1 cellular context compared by ENCODE assay signal in the genomic region with DNA sequence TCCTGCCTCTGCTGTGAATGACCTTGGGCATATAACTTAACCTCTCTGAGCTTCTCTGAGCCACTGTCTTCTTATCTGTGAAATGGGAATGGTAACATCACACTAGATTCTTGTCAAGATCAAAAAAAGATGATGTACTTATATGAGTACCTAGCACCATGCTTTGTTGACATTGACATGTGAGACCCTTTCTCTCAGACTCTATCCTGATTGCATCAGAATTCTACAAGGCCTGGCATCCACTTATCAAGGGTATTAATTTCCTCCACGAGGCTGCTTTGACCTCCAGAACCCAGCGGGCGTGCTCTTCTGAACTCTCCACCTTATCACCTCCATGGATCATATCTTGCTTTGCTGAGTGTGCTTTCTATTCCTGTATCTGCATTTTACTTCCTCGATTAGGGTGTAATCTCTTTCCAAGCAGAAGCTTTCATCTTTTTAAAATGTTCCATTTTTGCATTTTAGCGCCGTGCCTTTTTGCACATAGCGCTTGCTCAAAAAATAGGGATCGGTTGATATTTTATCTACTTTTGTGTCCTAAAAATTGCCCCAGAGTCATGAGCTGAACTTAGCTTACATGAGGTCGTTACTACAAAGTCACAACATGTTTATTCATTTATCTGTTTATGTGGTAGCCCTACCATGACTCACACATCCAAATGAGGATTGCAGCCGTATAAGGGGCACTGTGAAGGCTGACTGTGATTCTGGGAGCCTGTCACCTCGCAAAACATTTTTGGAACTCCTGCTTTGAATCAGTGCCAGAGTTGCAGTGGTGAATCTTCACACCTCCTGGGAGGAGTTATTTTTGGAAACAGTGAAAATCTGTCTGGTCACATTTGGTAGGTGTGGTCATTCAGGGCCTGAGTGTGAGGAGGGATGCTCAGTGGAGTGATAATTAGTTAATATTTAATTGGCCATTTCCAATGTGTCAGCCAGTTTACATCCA.
TF ChIP-seq lines count a peak whose summit lies in the region.

No MANE protein-coding gene starts in this region.

TF ChIP-seq in K562, 482 proteins besides CTCF, POLR2A, EP300 and RAD21 (continued from another document and continues in another):
- TF ChIP-seq TEAD1 (CRISPR knock-in tag; IDR thresholded peaks at IDR 0.05) (peak in 1 of 2 experiments; percentile 60; a peak in 1 of 4 replicates), ZNF77 (CRISPR knock-in tag; IDR thresholded peaks at IDR 0.05) (no peak), EP400 (IDR thresholded peaks at IDR 0.05) (no peak), SRF (CRISPR knock-in tag; IDR thresholded peaks at IDR 0.05) (peak in 1 of 2 experiments; percentile 82; a peak in 1 of 4 replicates), CBX5 (IDR thresholded peaks at IDR 0.05; ENCODE audit: borderline replicate concordance, low read depth) (no peak), PPARD (CRISPR knock-in tag; IDR thresholded peaks at IDR 0.05) (no peak), NR2C1 (IDR thresholded peaks at IDR 0.05) (peak; percentile 56), NR2C1 (tag; IDR thresholded peaks at IDR 0.05) (peak; percentile 56), SOX6 (IDR thresholded peaks at IDR 0.05) (peak; percentile 60; the same call in 1 of the 2 replicates), KLF16 (IDR thresholded peaks at IDR 0.05) (peak; percentile 85), TRIM24 (IDR thresholded peaks at IDR 0.05) (peak in 1 of 2 experiments; percentile 62; a peak in 3 of 4 replicates), NFIX (CRISPR knock-in tag; IDR thresholded peaks at IDR 0.05; ENCODE audit: low read depth) (no peak), KAT7 (CRISPR knock-in tag; IDR thresholded peaks at IDR 0.05; ENCODE audit: borderline replicate concordance) (no peak), ZKSCAN1 (IDR thresholded peaks at IDR 0.05; ENCODE audit: low read depth, low read length) (no peak), LCOR (CRISPR knock-in tag; IDR thresholded peaks at IDR 0.05) (0 out of 2 replicates have a peak, but pooled peaks have one; percentile 40), SLC30A9 (CRISPR knock-in tag; IDR thresholded peaks at IDR 0.05) (no peak), ZNF785 (CRISPR knock-in tag; IDR thresholded peaks at IDR 0.05) (no peak), STAG1 (CRISPR knock-in tag; IDR thresholded peaks at IDR 0.05; ENCODE audit: borderline replicate concordance) (no peak), POLR2AphosphoS2 (IDR thresholded peaks at IDR 0.05; ENCODE audit: low read length) (no peak), RBM17 (IDR thresholded peaks at IDR 0.05; ENCODE audit: borderline replicate concordance, low read depth, low read length) (no peak), HSF4 (CRISPR knock-in tag; IDR thresholded peaks at IDR 0.05; ENCODE audit: borderline replicate concordance) (no peak), MEF2D (tag; conservative IDR thresholded peaks at IDR 0.05; ENCODE audit: low read depth) (peak; percentile 86), HDAC1 (IDR thresholded peaks at IDR 0.05) (no peak; a peak in 1 of 4 replicates), HIVEP1 (CRISPR knock-in tag; IDR thresholded peaks at IDR 0.05) (no peak), HDGF (IDR thresholded peaks at IDR 0.05) (no peak), RFX1 (IDR thresholded peaks at IDR 0.05) (no peak), RAD51 (IDR thresholded peaks at IDR 0.05; ENCODE audit: borderline replicate concordance, low read depth) (no peak), FOXK2 (conservative IDR thresholded peaks at IDR 0.05 in 1 of 2, IDR thresholded peaks at IDR 0.05 in 1 of 2; ENCODE audit: low read depth in 2 of 2) (peak in 1 of 2 experiments; percentile 34; a peak in 2 of 4 replicates), ZBTB17 (CRISPR knock-in tag; IDR thresholded peaks at IDR 0.05) (0 out of 2 replicates have a peak, but pooled peaks have one; percentile 39), ZNF212 (CRISPR knock-in tag; IDR thresholded peaks at IDR 0.05) (no peak)
- TF ChIP-seq, protein P1, sequence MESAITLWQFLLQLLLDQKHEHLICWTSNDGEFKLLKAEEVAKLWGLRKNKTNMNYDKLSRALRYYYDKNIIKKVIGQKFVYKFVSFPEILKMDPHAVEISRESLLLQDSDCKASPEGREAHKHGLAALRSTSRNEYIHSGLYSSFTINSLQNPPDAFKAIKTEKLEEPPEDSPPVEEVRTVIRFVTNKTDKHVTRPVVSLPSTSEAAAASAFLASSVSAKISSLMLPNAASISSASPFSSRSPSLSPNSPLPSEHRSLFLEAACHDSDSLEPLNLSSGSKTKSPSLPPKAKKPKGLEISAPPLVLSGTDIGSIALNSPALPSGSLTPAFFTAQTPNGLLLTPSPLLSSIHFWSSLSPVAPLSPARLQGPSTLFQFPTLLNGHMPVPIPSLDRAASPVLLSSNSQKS (CRISPR knock-in tag; IDR thresholded peaks at IDR 0.05), result no peak
- TF ChIP-seq, protein P2, sequence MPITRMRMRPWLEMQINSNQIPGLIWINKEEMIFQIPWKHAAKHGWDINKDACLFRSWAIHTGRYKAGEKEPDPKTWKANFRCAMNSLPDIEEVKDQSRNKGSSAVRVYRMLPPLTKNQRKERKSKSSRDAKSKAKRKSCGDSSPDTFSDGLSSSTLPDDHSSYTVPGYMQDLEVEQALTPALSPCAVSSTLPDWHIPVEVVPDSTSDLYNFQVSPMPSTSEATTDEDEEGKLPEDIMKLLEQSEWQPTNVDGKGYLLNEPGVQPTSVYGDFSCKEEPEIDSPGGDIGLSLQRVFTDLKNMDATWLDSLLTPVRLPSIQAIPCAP (CRISPR knock-in tag; IDR thresholded peaks at IDR 0.05; ENCODE audit: borderline replicate concordance), result no peak
- TF ChIP-seq, protein P3, sequence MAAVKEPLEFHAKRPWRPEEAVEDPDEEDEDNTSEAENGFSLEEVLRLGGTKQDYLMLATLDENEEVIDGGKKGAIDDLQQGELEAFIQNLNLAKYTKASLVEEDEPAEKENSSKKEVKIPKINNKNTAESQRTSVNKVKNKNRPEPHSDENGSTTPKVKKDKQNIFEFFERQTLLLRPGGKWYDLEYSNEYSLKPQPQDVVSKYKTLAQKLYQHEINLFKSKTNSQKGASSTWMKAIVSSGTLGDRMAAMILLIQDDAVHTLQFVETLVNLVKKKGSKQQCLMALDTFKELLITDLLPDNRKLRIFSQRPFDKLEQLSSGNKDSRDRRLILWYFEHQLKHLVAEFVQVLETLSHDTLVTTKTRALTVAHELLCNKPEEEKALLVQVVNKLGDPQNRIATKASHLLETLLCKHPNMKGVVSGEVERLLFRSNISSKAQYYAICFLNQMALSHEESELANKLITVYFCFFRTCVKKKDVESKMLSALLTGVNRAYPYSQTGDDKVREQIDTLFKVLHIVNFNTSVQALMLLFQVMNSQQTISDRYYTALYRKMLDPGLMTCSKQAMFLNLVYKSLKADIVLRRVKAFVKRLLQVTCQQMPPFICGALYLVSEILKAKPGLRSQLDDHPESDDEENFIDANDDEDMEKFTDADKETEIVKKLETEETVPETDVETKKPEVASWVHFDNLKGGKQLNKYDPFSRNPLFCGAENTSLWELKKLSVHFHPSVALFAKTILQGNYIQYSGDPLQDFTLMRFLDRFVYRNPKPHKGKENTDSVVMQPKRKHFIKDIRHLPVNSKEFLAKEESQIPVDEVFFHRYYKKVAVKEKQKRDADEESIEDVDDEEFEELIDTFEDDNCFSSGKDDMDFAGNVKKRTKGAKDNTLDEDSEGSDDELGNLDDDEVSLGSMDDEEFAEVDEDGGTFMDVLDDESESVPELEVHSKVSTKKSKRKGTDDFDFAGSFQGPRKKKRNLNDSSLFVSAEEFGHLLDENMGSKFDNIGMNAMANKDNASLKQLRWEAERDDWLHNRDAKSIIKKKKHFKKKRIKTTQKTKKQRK (IDR thresholded peaks at IDR 0.05; ENCODE audit: borderline replicate concordance, low read depth, low read length), result no peak
- TF ChIP-seq, protein P4, sequence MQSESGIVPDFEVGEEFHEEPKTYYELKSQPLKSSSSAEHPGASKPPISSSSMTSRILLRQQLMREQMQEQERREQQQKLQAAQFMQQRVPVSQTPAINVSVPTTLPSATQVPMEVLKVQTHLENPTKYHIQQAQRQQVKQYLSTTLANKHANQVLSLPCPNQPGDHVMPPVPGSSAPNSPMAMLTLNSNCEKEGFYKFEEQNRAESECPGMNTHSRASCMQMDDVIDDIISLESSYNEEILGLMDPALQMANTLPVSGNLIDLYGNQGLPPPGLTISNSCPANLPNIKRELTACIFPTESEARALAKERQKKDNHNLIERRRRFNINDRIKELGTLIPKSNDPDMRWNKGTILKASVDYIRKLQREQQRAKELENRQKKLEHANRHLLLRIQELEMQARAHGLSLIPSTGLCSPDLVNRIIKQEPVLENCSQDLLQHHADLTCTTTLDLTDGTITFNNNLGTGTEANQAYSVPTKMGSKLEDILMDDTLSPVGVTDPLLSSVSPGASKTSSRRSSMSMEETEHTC (IDR thresholded peaks at IDR 0.05), result 0 out of 2 replicates have a peak, but pooled peaks have one; percentile 13
- TF ChIP-seq, protein P5, sequence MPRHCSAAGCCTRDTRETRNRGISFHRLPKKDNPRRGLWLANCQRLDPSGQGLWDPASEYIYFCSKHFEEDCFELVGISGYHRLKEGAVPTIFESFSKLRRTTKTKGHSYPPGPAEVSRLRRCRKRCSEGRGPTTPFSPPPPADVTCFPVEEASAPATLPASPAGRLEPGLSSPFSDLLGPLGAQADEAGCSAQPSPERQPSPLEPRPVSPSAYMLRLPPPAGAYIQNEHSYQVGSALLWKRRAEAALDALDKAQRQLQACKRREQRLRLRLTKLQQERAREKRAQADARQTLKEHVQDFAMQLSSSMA (CRISPR knock-in tag; IDR thresholded peaks at IDR 0.05), result no peak
- TF ChIP-seq, protein P6, sequence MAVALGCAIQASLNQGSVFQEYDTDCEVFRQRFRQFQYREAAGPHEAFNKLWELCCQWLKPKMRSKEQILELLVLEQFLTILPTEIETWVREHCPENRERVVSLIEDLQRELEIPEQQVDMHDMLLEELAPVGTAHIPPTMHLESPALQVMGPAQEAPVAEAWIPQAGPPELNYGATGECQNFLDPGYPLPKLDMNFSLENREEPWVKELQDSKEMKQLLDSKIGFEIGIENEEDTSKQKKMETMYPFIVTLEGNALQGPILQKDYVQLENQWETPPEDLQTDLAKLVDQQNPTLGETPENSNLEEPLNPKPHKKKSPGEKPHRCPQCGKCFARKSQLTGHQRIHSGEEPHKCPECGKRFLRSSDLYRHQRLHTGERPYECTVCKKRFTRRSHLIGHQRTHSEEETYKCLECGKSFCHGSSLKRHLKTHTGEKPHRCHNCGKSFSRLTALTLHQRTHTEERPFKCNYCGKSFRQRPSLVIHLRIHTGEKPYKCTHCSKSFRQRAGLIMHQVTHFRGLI (CRISPR knock-in tag; IDR thresholded peaks at IDR 0.05), result 0 out of 2 replicates have a peak, but pooled peaks have one; percentile 5
- TF ChIP-seq, protein P7, sequence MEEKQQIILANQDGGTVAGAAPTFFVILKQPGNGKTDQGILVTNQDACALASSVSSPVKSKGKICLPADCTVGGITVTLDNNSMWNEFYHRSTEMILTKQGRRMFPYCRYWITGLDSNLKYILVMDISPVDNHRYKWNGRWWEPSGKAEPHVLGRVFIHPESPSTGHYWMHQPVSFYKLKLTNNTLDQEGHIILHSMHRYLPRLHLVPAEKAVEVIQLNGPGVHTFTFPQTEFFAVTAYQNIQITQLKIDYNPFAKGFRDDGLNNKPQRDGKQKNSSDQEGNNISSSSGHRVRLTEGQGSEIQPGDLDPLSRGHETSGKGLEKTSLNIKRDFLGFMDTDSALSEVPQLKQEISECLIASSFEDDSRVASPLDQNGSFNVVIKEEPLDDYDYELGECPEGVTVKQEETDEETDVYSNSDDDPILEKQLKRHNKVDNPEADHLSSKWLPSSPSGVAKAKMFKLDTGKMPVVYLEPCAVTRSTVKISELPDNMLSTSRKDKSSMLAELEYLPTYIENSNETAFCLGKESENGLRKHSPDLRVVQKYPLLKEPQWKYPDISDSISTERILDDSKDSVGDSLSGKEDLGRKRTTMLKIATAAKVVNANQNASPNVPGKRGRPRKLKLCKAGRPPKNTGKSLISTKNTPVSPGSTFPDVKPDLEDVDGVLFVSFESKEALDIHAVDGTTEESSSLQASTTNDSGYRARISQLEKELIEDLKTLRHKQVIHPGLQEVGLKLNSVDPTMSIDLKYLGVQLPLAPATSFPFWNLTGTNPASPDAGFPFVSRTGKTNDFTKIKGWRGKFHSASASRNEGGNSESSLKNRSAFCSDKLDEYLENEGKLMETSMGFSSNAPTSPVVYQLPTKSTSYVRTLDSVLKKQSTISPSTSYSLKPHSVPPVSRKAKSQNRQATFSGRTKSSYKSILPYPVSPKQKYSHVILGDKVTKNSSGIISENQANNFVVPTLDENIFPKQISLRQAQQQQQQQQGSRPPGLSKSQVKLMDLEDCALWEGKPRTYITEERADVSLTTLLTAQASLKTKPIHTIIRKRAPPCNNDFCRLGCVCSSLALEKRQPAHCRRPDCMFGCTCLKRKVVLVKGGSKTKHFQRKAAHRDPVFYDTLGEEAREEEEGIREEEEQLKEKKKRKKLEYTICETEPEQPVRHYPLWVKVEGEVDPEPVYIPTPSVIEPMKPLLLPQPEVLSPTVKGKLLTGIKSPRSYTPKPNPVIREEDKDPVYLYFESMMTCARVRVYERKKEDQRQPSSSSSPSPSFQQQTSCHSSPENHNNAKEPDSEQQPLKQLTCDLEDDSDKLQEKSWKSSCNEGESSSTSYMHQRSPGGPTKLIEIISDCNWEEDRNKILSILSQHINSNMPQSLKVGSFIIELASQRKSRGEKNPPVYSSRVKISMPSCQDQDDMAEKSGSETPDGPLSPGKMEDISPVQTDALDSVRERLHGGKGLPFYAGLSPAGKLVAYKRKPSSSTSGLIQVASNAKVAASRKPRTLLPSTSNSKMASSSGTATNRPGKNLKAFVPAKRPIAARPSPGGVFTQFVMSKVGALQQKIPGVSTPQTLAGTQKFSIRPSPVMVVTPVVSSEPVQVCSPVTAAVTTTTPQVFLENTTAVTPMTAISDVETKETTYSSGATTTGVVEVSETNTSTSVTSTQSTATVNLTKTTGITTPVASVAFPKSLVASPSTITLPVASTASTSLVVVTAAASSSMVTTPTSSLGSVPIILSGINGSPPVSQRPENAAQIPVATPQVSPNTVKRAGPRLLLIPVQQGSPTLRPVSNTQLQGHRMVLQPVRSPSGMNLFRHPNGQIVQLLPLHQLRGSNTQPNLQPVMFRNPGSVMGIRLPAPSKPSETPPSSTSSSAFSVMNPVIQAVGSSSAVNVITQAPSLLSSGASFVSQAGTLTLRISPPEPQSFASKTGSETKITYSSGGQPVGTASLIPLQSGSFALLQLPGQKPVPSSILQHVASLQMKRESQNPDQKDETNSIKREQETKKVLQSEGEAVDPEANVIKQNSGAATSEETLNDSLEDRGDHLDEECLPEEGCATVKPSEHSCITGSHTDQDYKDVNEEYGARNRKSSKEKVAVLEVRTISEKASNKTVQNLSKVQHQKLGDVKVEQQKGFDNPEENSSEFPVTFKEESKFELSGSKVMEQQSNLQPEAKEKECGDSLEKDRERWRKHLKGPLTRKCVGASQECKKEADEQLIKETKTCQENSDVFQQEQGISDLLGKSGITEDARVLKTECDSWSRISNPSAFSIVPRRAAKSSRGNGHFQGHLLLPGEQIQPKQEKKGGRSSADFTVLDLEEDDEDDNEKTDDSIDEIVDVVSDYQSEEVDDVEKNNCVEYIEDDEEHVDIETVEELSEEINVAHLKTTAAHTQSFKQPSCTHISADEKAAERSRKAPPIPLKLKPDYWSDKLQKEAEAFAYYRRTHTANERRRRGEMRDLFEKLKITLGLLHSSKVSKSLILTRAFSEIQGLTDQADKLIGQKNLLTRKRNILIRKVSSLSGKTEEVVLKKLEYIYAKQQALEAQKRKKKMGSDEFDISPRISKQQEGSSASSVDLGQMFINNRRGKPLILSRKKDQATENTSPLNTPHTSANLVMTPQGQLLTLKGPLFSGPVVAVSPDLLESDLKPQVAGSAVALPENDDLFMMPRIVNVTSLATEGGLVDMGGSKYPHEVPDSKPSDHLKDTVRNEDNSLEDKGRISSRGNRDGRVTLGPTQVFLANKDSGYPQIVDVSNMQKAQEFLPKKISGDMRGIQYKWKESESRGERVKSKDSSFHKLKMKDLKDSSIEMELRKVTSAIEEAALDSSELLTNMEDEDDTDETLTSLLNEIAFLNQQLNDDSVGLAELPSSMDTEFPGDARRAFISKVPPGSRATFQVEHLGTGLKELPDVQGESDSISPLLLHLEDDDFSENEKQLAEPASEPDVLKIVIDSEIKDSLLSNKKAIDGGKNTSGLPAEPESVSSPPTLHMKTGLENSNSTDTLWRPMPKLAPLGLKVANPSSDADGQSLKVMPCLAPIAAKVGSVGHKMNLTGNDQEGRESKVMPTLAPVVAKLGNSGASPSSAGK (IDR thresholded peaks at IDR 0.05), result 0 out of 2 replicates have a peak, but pooled peaks have one; percentile 15
